Comparison of ENCODE assay signal across 8 cellular contexts in genomic region chr4:76213415-76214268, GRCh38. TPM values are rescaled to one million over a fixed set of nuclear protein-coding genes. Genes with fewer than 3 reads are reported as not detected.
DNase-seq lines count a peak whose midpoint lies in the region; ATAC-seq, FAIRE-seq and TF ChIP-seq lines count a peak whose summit lies in the region.

Gene SCARB2, minus strand, starts transcription at chr4:76213824. Its CDS starts 281 bp downstream, at chr4:76213543.

- H3K4me3 ChIP-seq in trophoblast cell (ENCODE audit: low read depth, low read length) (peak within 1 kb of the TSS; percentile 82), upper lobe of left lung (peak within 1 kb of the TSS; percentile 65 to 89 (median 82))

- peaks cover 7% of the 10 kb centered on the region for H3K79me2 ChIP-seq in trophoblast cell (ENCODE audit: control insufficient read depth, insufficient read depth, low read length, poor library complexity)

- H2BK120ac ChIP-seq in trophoblast cell (ENCODE audit: insufficient read depth, low read length, poor library complexity): peak within 1 kb of the TSS; percentile 75

- peak within 1 kb of the TSS; percentile 58 for H3K4ac ChIP-seq in trophoblast cell (ENCODE audit: low read depth, low read length)

- peaks cover 9% of the 10 kb centered on the region for H3K79me1 ChIP-seq in trophoblast cell (ENCODE audit: low read length)

- H3K36me3 ChIP-seq in trophoblast cell (ENCODE audit: control insufficient read depth in 1 of 2, insufficient read depth in 2 of 2, low read length in 2 of 2) (no peaks in the 10 kb centered on the region), upper lobe of left lung (no peaks in the 10 kb centered on the region)

- WGBS in trophoblast cell (ENCODE audit: extremely low coverage, insufficient coverage, insufficient read length): no CpG with 5 or more reads among the region's 99 CpGs
- 0 to 8% methylated on average over 2 to 88 of the region's 99 CpGs for WGBS in upper lobe of left lung, 2 donors

- peak; percentile 96 for ATAC-seq in Right ventricle myocardium superior (ENCODE audit: poor library complexity)
- ATAC-seq in upper lobe of left lung (ENCODE audit: low FRiP score in 2 of 2): peak; percentile 92 to 97

- TF ChIP-seq EP300 in upper lobe of left lung (IDR thresholded peaks at IDR 0.05): peak in 1 of 4 donors; percentile 29

- intact Hi-C loops in Right ventricle myocardium superior (cut with DNase I): no loop called here

- no peaks in the 10 kb centered on the region for H3K9me3 ChIP-seq in trophoblast cell (ENCODE audit: insufficient read depth, low read depth, low read length)
- no peaks in the 10 kb centered on the region for H3K9me3 ChIP-seq in upper lobe of left lung

- H3K4me1 ChIP-seq in trophoblast cell (ENCODE audit: control insufficient read depth in 1 of 2, insufficient read depth in 2 of 2, low read length in 2 of 2): peaks cover 8 to 11% of the 10 kb centered on the region in 2 experiments
- H3K4me1 ChIP-seq in upper lobe of left lung: peaks cover 58 to 85% (median 74%) of the 10 kb centered on the region in 4 donors

- TF ChIP-seq CTCF in upper lobe of left lung (IDR thresholded peaks at IDR 0.05): peak in 3 of 6 experiments; percentile 13 to 32 (median 15)

- H2BK12ac ChIP-seq in trophoblast cell (ENCODE audit: low read length): peak within 1 kb of the TSS; percentile 27

- H4K8ac ChIP-seq in trophoblast cell (ENCODE audit: low read depth, low read length): peak within 1 kb of the TSS; percentile 94

- H3K23ac ChIP-seq in trophoblast cell (ENCODE audit: low read length): no peak within 1 kb of the TSS

- no peak for FAIRE-seq in H54 (lab: Jason Lieb, UNC)

- TF ChIP-seq POLR2A in H54 (IDR thresholded peaks at IDR 0.05; ENCODE audit: low read depth, low read length) (peak; percentile 72), upper lobe of left lung (IDR thresholded peaks at IDR 0.05) (peak in 3 of 4 donors; percentile 69 to 96 (median 85))

- H3K18ac ChIP-seq in trophoblast cell (ENCODE audit: low read length): peak within 1 kb of the TSS; percentile 92

- peak within 1 kb of the TSS; percentile 62 for H2BK5ac ChIP-seq in trophoblast cell (ENCODE audit: low read depth, low read length, poor library complexity)

- H3K4me2 ChIP-seq in trophoblast cell (ENCODE audit: low read length): peak within 1 kb of the TSS; percentile 99

- H4K12ac ChIP-seq in trophoblast cell (ENCODE audit: low read depth, low read length): peak within 1 kb of the TSS; percentile 93

- H4K91ac ChIP-seq in trophoblast cell (ENCODE audit: low read depth, low read length): peak within 1 kb of the TSS; percentile 81

- peak within 1 kb of the TSS; percentile 72 for H2AFZ ChIP-seq in trophoblast cell (ENCODE audit: insufficient read depth, low read length, poor library complexity)

- no peak within 1 kb of the TSS for H2AK5ac ChIP-seq in trophoblast cell (ENCODE audit: low read length)

- peak; percentile 41 for DNase-seq in GM04503 (ENCODE audit: low read depth)
- peak; percentile 70 for DNase-seq in H54 (ENCODE audit: insufficient read length, low spot score)
- DNase-seq in M059J (ENCODE audit: low read depth): peak; percentile 73
- DNase-seq in SKM-1 (lab: John Stamatoyannopoulos, UW; ENCODE audit: unreplicated experiment): peak; percentile 59
- peak; percentile 7 for DNase-seq in activated naive CD8-positive, alpha-beta T cell treated with anti-CD3 and anti-CD28 coated beads, Interleukin-2, amount 50 U/mL, for 16 hours (ENCODE audit: low read depth, low spot score)
- peak; percentile 95 for DNase-seq in Right ventricle myocardium superior
- peak; percentile 87 to 90 for DNase-seq in trophoblast cell
- peak; percentile 91 to 98 for DNase-seq in upper lobe of left lung

- H3K9ac ChIP-seq in trophoblast cell (ENCODE audit: low read length): peak within 1 kb of the TSS; percentile 91

- H3K27ac ChIP-seq in trophoblast cell (ENCODE audit: low read depth, low read length) (peak within 1 kb of the TSS; percentile 70), upper lobe of left lung (peak within 1 kb of the TSS; percentile 92 to 99 (median 97))

- no peaks in the 10 kb centered on the region for H3K27me3 ChIP-seq in trophoblast cell (ENCODE audit: insufficient read depth, low read length)
- H3K27me3 ChIP-seq in upper lobe of left lung: no peaks in the 10 kb centered on the region

- peak within 1 kb of the TSS; percentile 81 for H3K14ac ChIP-seq in trophoblast cell (ENCODE audit: low read length)

RNA-seq across cellular contexts. Expression of gene SCARB2, which starts in this region (rescaled TPM):
- total RNA-seq in M059J (2014; rRNA removed; shearing (Covaris generic)): 97.3 and 105 TPM in 2 replicates
- 96.3 TPM for total RNA-seq in Right ventricle myocardium superior
- polyA plus RNA-seq in trophoblast cell (2013): 45.2 and 49.8 TPM in 2 replicates
- 100 to 1,000 TPM; 103 to 190 (median 174) TPM for total RNA-seq in upper lobe of left lung

Comparison
In these comparisons a context has a peak if more than half of its experiments do, and no peak if none do; other contexts are left out.
1. Peak in every context shown above with its lines: DNase-seq, ATAC-seq, H3K4me3 ChIP-seq and H3K27ac ChIP-seq.
2. DNase-seq: peak in every context shown above with its lines; median percentile 95 in Right ventricle myocardium superior; 94 in upper lobe of left lung; 88 in trophoblast cell; 73 in M059J; 70 in H54; 59 in SKM-1; 41 in GM04503; 7 in activated naive CD8-positive, alpha-beta T cell treated with anti-CD3 and anti-CD28 coated beads, Interleukin-2, amount 50 U/mL, for 16 hours.